ENCODE assay signal across 10 cellular contexts in the genomic region with DNA sequence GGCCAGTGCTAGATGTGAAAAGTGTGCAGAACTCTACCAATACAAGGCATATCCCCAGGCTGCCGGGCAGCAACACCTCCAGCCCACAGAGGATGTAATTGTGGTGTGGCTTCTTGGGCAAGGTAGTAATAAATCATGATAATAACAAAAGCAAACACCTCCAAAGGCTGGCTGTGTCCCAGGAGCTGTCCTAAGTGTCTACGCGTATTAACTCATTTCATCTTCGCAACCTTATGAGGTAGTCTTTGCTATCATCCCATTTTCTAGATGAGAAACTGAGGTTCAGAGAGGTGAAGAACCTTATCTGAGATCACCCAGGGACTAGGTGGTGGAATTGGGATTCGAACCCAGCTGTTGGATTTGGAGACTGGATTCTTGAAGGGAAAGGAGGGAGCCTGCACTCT. TPM values are rescaled to one million over a fixed set of nuclear protein-coding genes. Genes with fewer than 3 reads are reported as not detected.
DNase-seq lines count a peak whose midpoint lies in the region; ATAC-seq and TF ChIP-seq lines count a peak whose summit lies in the region.
"Had no signal": no experiment of that assay in that cellular context is flagged by ENCODE, and none has a peak within 500 bp of the region (broad histone marks: within the 10 kb centered on the region; RNA-seq: fewer than 3 reads in every experiment).

No MANE protein-coding gene starts in this region.

- peaks cover 23% of the 10 kb centered on the region for H3K4me1 Mint-ChIP-seq in activated T-cell treated with anti-CD3 and anti-CD28 coated beads, Interleukin-2, amount 50 U/mL, for 4 hours (ENCODE audit: low read depth)

- H3K23ac ChIP-seq in IMR-90 (ENCODE audit: low read depth, low read length) (0 out of 2 replicates have a peak overlapping the region, but pooled peaks have one; percentile 4), mesendoderm (ENCODE audit: low read length) (no peak overlapping the region)

- POLR2A ChIA-PET in IMR-90 (lab: Charles Lee; ENCODE audit: unreplicated experiment): interaction anchor here (0.6 kb wide), 1 partner anchor 100 kb away, joined by 7 read pairs; no protein-coding TSS in a partner anchor

- H3K27me3 Mint-ChIP-seq in activated T-cell treated with anti-CD3 and anti-CD28 coated beads, Interleukin-2, amount 50 U/mL, for 4 hours (ENCODE audit: low read depth): no peaks in the 10 kb centered on the region

- H2BK120ac ChIP-seq in IMR-90 (ENCODE audit: low read depth, low read length) (no peak overlapping the region), mesendoderm (ENCODE audit: low read depth, low read length) (no peak overlapping the region)

- H4K5ac ChIP-seq in IMR-90 (ENCODE audit: low read depth, low read length): no peak overlapping the region
- no peak overlapping the region for H4K5ac ChIP-seq in mesendoderm (ENCODE audit: low read length)

- no peak overlapping the region for H3K4ac ChIP-seq in IMR-90 (ENCODE audit: low read depth, low read length)
- H3K4ac ChIP-seq in mesendoderm (ENCODE audit: low read depth, low read length): no peak overlapping the region

- H3K36me3 Mint-ChIP-seq in activated T-cell treated with anti-CD3 and anti-CD28 coated beads, Interleukin-2, amount 50 U/mL, for 4 hours (ENCODE audit: insufficient read depth): peaks cover 5% of the 10 kb centered on the region

- H2AFZ ChIP-seq in IMR-90 (replicated peaks; ENCODE audit: low read length, poor library complexity): no peak overlapping the region

- H3K36me3 ChIP-seq in IMR-90 (ENCODE audit: control insufficient read depth, insufficient read depth, low read length) (peaks cover 16% of the 10 kb centered on the region), colonic mucosa (no peaks in the 10 kb centered on the region), lower lobe of right lung (peaks cover 44% of the 10 kb centered on the region), suprapubic skin (peaks cover 40% of the 10 kb centered on the region), mesendoderm (ENCODE audit: control insufficient read depth, insufficient read depth, low read length) (no peaks in the 10 kb centered on the region)

- no peak overlapping the region; the same call in 1 of the 2 replicates for H3K14ac ChIP-seq in IMR-90 (replicated peaks; ENCODE audit: low read depth, low read length)

- no peaks in the 10 kb centered on the region for H3K27me3 ChIP-seq in IMR-90 (ENCODE audit: control insufficient read depth, insufficient read depth, low read length)
- no peaks in the 10 kb centered on the region for H3K27me3 ChIP-seq in colonic mucosa
- no peaks in the 10 kb centered on the region for H3K27me3 ChIP-seq in lower lobe of right lung (ENCODE audit: low read depth)
- no peaks in the 10 kb centered on the region for H3K27me3 ChIP-seq in suprapubic skin
- H3K27me3 ChIP-seq in mesendoderm (ENCODE audit: insufficient read depth, low read length, poor library complexity): no peaks in the 10 kb centered on the region

- in situ Hi-C loops in IMR-90 (cut with MboI; ENCODE audit: low sequenced_read_pairs): no loop called here
- in situ Hi-C loops in GM13976 (cut with MboI; ENCODE audit: low sequenced_read_pairs, unreplicated experiment): no loop called here

- no peak overlapping the region for H2BK15ac ChIP-seq in IMR-90 (ENCODE audit: low read depth, low read length)
- no peak overlapping the region for H2BK15ac ChIP-seq in mesendoderm (replicated peaks; ENCODE audit: low read depth)

- H3K4me2 ChIP-seq in IMR-90 (ENCODE audit: low read depth, low read length) (no peak overlapping the region), mesendoderm (ENCODE audit: low read length) (no peak overlapping the region)

- no TSS peak for BruUV-seq in IMR-90 (replicated peaks; lab: Mats Ljungman, UMichigan)

- no peak overlapping the region for H3K4me3 Mint-ChIP-seq in activated T-cell treated with anti-CD3 and anti-CD28 coated beads, Interleukin-2, amount 50 U/mL, for 4 hours
- H3K4me3 Mint-ChIP-seq: CD8-positive, alpha-beta T cell had no signal

- intact Hi-C loops in IMR-90 (cut with micrococcal nuclease) (no loop called here), colonic mucosa (cut with DNase I) (no loop called here), lower lobe of right lung (cut with DNase I) (no loop called here)

- H3K9me3 ChIP-seq in IMR-90 (ENCODE audit: control insufficient read depth, insufficient read depth, low read length) (no peaks in the 10 kb centered on the region), colonic mucosa (no peaks in the 10 kb centered on the region), lower lobe of right lung (no peaks in the 10 kb centered on the region), suprapubic skin (no peaks in the 10 kb centered on the region)

- no peak overlapping the region for H2AK9ac ChIP-seq in IMR-90 (replicated peaks; ENCODE audit: low read depth, low read length, poor library complexity)

- H4K91ac ChIP-seq in IMR-90 (ENCODE audit: insufficient read depth, low read depth, low read length): no peak overlapping the region

- no peak for TF ChIP-seq RAD21 in IMR-90 (IDR thresholded peaks at IDR 0.05; ENCODE audit: low read length)

- H4K20me1 ChIP-seq in IMR-90 (ENCODE audit: insufficient read depth, low read length): peaks cover 7% of the 10 kb centered on the region

- H3K79me1 ChIP-seq in IMR-90 (ENCODE audit: low read depth in 1 of 2, low read length in 2 of 2): peaks cover 6 to 15% of the 10 kb centered on the region in 2 experiments; a peak in 3 of 4 replicates
- no peaks in the 10 kb centered on the region for H3K79me1 ChIP-seq in mesendoderm (ENCODE audit: low read length)

- dilution Hi-C loops in IMR-90 (cut with HindIII; ENCODE audit: low sequenced_read_pairs, unreplicated experiment): no loop called here

- WGBS in IMR-90 (ENCODE audit: extremely low coverage in 2 of 2, insufficient read length in 1 of 2), 2 experiments: 60% methylated on average over 1 of the region's 5 CpGs; no CpG with 5 or more reads in 1 of the 2 experiments
- WGBS in suprapubic skin: 61% methylated on average over 5 of the region's 5 CpGs
- WGBS in mesendoderm (ENCODE audit: extremely low coverage, insufficient coverage, low lambda C conversion rate): no CpG with 5 or more reads among the region's 5 CpGs

- no peaks in the 10 kb centered on the region for H3K9me3 Mint-ChIP-seq in activated T-cell treated with anti-CD3 and anti-CD28 coated beads, Interleukin-2, amount 50 U/mL, for 4 hours
- H3K9me3 Mint-ChIP-seq: CD8-positive, alpha-beta T cell had no signal

- H4K8ac ChIP-seq in IMR-90 (ENCODE audit: low read depth in 2 of 2, low read length in 2 of 2) (no peak overlapping the region), mesendoderm (ENCODE audit: low read depth, low read length) (no peak overlapping the region)

- 0 out of 2 replicates have a peak, but pooled peaks cover 6% of the 10 kb centered on the region for H3K9me1 ChIP-seq in IMR-90 (ENCODE audit: insufficient read depth, low read length)

- no peak for TF ChIP-seq EP300 in suprapubic skin (IDR thresholded peaks at IDR 0.05)

- H3K4me3 ChIP-seq in IMR-90 (ENCODE audit: insufficient read depth, low read depth, low read length) (no peak overlapping the region), colonic mucosa (no peak overlapping the region), lower lobe of right lung (no peak overlapping the region), suprapubic skin (no peak overlapping the region), mesendoderm (ENCODE audit: low read length) (no peak overlapping the region)

- H2BK5ac ChIP-seq in IMR-90 (ENCODE audit: low read depth, low read length, poor library complexity, severe bottlenecking) (no peak overlapping the region), mesendoderm (ENCODE audit: low read length) (no peak overlapping the region)

- ATAC-seq in IMR-90 (ENCODE audit: low read depth) (no peak), lower lobe of right lung (no peak)
- ATAC-seq in activated T-cell treated with anti-CD3 and anti-CD28 coated beads, Interleukin-2, amount 50 U/mL, for 4 hours: no peak
- ATAC-seq: CD8-positive, alpha-beta T cell had no signal

- H3K4me1 ChIP-seq in IMR-90 (ENCODE audit: control insufficient read depth, insufficient read depth, low read length) (peaks cover 18% of the 10 kb centered on the region), colonic mucosa (peaks cover 31% of the 10 kb centered on the region), lower lobe of right lung (peaks cover 34% of the 10 kb centered on the region), suprapubic skin (peaks cover 60% of the 10 kb centered on the region), mesendoderm (ENCODE audit: control insufficient read depth, low read depth, low read length) (peaks cover 11% of the 10 kb centered on the region)

- TF ChIP-seq POLR2A in IMR-90 (IDR thresholded peaks at IDR 0.05; ENCODE audit: low read depth, low read length) (no peak), suprapubic skin (IDR thresholded peaks at IDR 0.05) (no peak)

- H3K56ac ChIP-seq in IMR-90 (ENCODE audit: extremely low read depth, insufficient read depth, low read length) (no peak overlapping the region), mesendoderm (ENCODE audit: low read length) (no peak overlapping the region)

- TF ChIP-seq CTCF in IMR-90 (conservative IDR thresholded peaks at IDR 0.05; ENCODE audit: low read depth, low read length): no peak
- no peak for TF ChIP-seq CTCF in colonic mucosa (IDR thresholded peaks at IDR 0.05)
- no peak for TF ChIP-seq CTCF in lower lobe of right lung (IDR thresholded peaks at IDR 0.05)
- no peak for TF ChIP-seq CTCF in suprapubic skin (IDR thresholded peaks at IDR 0.05)
- TF ChIP-seq CTCF in GM13976 (IDR thresholded peaks at IDR 0.05; ENCODE audit: borderline replicate concordance, control extremely low read depth, extremely low read depth, insufficient read depth, missing control alignments): no peak

- no peak overlapping the region for H2BK20ac ChIP-seq in IMR-90 (ENCODE audit: low read depth, low read length)

- H2AK5ac ChIP-seq in IMR-90 (ENCODE audit: low read depth, low read length): peak overlapping the region; percentile 1; the same call in 1 of the 2 replicates
- no peak overlapping the region for H2AK5ac ChIP-seq in mesendoderm (ENCODE audit: low read length)

- H3K27ac ChIP-seq in IMR-90 (ENCODE audit: insufficient read depth, low read length) (no peak overlapping the region), colonic mucosa (peak overlapping the region; percentile 65), lower lobe of right lung (no peak overlapping the region), suprapubic skin (peak overlapping the region; percentile 65), mesendoderm (ENCODE audit: low read depth, low read length) (no peak overlapping the region)

- DNase-seq in IMR-90: no peak
- DNase-seq in colonic mucosa: peak; percentile 70
- DNase-seq in lower lobe of right lung: peak; percentile 9
- no peak for DNase-seq in suprapubic skin (ENCODE audit: low spot score in 2 of 2)
- DNase-seq in mesendoderm: no peak
- DNase-seq in GM13976 (ENCODE audit: low spot score): no peak
- DNase-seq in activated T-cell treated with anti-CD3 and anti-CD28 coated beads, Interleukin-2, amount 50 U/mL, for 4 hours: no peak
- DNase-seq: CD8-positive, alpha-beta T cell; MV-4-11; SHP77 treated with DMSO at 0.1 percent for 48 hours had no signal

- H3K79me2 ChIP-seq in mesendoderm (ENCODE audit: control insufficient read depth, insufficient read depth, low read length): no peaks in the 10 kb centered on the region

- CTCF ChIA-PET in IMR-90 (lab: Yijun Ruan, JAX): interaction anchor here (0.5 to 1.0 kb wide), 2 partner anchors 13 to 546 kb away, joined by 3 to 6 read pairs; no protein-coding TSS in a partner anchor

- H3K9ac ChIP-seq in IMR-90 (ENCODE audit: low read depth, low read length): no peak overlapping the region
- H3K9ac ChIP-seq in colonic mucosa (ENCODE audit: low read depth in 2 of 2, low read length in 2 of 2): peak overlapping the region in 1 of 2 donors; percentile 88
- no peak overlapping the region for H3K9ac ChIP-seq in mesendoderm (ENCODE audit: low read length)

- no peak overlapping the region for H3K18ac ChIP-seq in IMR-90 (ENCODE audit: low read depth, low read length)
- no peak overlapping the region for H3K18ac ChIP-seq in mesendoderm (ENCODE audit: low read length)

RNA-seq across cellular contexts. Expression of gene PDK2, which starts 5.3 kb away (rescaled TPM):
- 26.7 and 38.0 TPM in 2 replicates for total RNA-seq in IMR-90 (2012; rRNA removed)
- polyA plus RNA-seq in IMR-90 (2012; rRNA removed): 104 and 113 TPM in 2 replicates
- 45.0 and 131 TPM in 2 replicates for polyA plus RNA-seq in IMR-90 (2012; cell fraction: cytosol; rRNA removed)
- polyA plus RNA-seq in IMR-90 (2012; cell fraction: nucleus; rRNA removed; ENCODE audit: low replicate concordance): 71.2 and 130 TPM in 2 replicates
- 10 to 100 TPM; 48.8 to 56.4 TPM for total RNA-seq in colonic mucosa
- 35.7 TPM for total RNA-seq in lower lobe of right lung
- total RNA-seq in suprapubic skin: 100 to 1,000 TPM in 2 of 4 donors, 10 to 100 TPM in 2; 33.2 to 114 (median 69.6) TPM
- 10.1 TPM for polyA plus RNA-seq in mesendoderm (2013, experiment 1 of 2)
- 11.8 TPM for polyA plus RNA-seq in mesendoderm (2013, experiment 2 of 2)
- total RNA-seq in activated T-cell treated with anti-CD3 and anti-CD28 coated beads, Interleukin-2, amount 50 U/mL, for 4 hours: 10 to 100 TPM in 1 of 3 donors, 1 to 10 TPM in 2; 8.8 to 11.7 (median 9.2) TPM

RNA-seq across cellular contexts. Expression of gene SAMD14, which starts 29.5 kb away (rescaled TPM):
- total RNA-seq in IMR-90 (2012; rRNA removed) (1.4 TPM in 2 replicates), colonic mucosa (1 to 10 TPM in 1 of 2 donors, under 1 TPM in 1; 0.77 to 2.3 TPM), lower lobe of right lung (9.2 TPM), suprapubic skin (under 1 TPM in 1 of 4 donors, not detected in 3; 0.68 TPM)
- 6.2 and 6.7 TPM in 2 replicates for polyA plus RNA-seq in IMR-90 (2012; rRNA removed)
- polyA plus RNA-seq in IMR-90 (2012; cell fraction: cytosol; rRNA removed): 2.7 and 5.4 TPM in 2 replicates
- 20.9 and 34.4 TPM in 2 replicates for polyA plus RNA-seq in IMR-90 (2012; cell fraction: nucleus; rRNA removed; ENCODE audit: low replicate concordance)
- polyA plus RNA-seq in mesendoderm (2013, experiment 1 of 2): 1.2 TPM
- 1.1 TPM for polyA plus RNA-seq in mesendoderm (2013, experiment 2 of 2)
- total RNA-seq in activated T-cell treated with anti-CD3 and anti-CD28 coated beads, Interleukin-2, amount 50 U/mL, for 4 hours: under 1 TPM; 0.47 to 0.78 (median 0.52) TPM

RNA-seq across cellular contexts. Expression of gene ITGA3, which starts 44.6 kb away (rescaled TPM):
- total RNA-seq in IMR-90 (2012; rRNA removed): 78.0 and 80.0 TPM in 2 replicates
- polyA plus RNA-seq in IMR-90 (2012; rRNA removed): 202 and 213 TPM in 2 replicates
- 91.6 and 164 TPM in 2 replicates for polyA plus RNA-seq in IMR-90 (2012; cell fraction: cytosol; rRNA removed)
- polyA plus RNA-seq in IMR-90 (2012; cell fraction: nucleus; rRNA removed; ENCODE audit: low replicate concordance): 230 and 543 TPM in 2 replicates
- total RNA-seq in colonic mucosa: 100 to 1,000 TPM; 111 to 116 TPM
- total RNA-seq in lower lobe of right lung: 162 TPM
- total RNA-seq in suprapubic skin: 100 to 1,000 TPM in 3 of 4 donors, 10 to 100 TPM in 1; 85.9 to 229 (median 198) TPM
- polyA plus RNA-seq in mesendoderm (2013, experiment 1 of 2): 13.0 TPM
- polyA plus RNA-seq in mesendoderm (2013, experiment 2 of 2): 13.2 TPM
- 10 to 100 TPM in 1 of 3 donors, 1 to 10 TPM in 2; 9.2 to 10.2 (median 9.4) TPM for total RNA-seq in activated T-cell treated with anti-CD3 and anti-CD28 coated beads, Interleukin-2, amount 50 U/mL, for 4 hours

RNA-seq across cellular contexts. Expression of gene PPP1R9B, which starts 50.0 kb away (rescaled TPM):
- total RNA-seq in IMR-90 (2012; rRNA removed): 28.0 and 38.6 TPM in 2 replicates
- 23.0 and 25.8 TPM in 2 replicates for polyA plus RNA-seq in IMR-90 (2012; rRNA removed)
- polyA plus RNA-seq in IMR-90 (2012; cell fraction: cytosol; rRNA removed): 16.2 and 19.3 TPM in 2 replicates
- polyA plus RNA-seq in IMR-90 (2012; cell fraction: nucleus; rRNA removed; ENCODE audit: low replicate concordance): 42.2 and 55.1 TPM in 2 replicates
- total RNA-seq in colonic mucosa: 10 to 100 TPM; 36.6 to 43.2 TPM
- total RNA-seq in lower lobe of right lung: 92.6 TPM
- 10 to 100 TPM; 21.5 to 26.2 (median 23.7) TPM for total RNA-seq in suprapubic skin
- polyA plus RNA-seq in mesendoderm (2013, experiment 1 of 2): 2.9 TPM
- polyA plus RNA-seq in mesendoderm (2013, experiment 2 of 2): 2.9 TPM
- 10 to 100 TPM; 70.2 to 82.2 (median 76.6) TPM for total RNA-seq in activated T-cell treated with anti-CD3 and anti-CD28 coated beads, Interleukin-2, amount 50 U/mL, for 4 hours

Comparison
In these comparisons a context has a peak if more than half of its experiments do, and no peak if none do; other contexts are left out.
1. DNase-seq: peak in colonic mucosa (single experiment) and lower lobe of right lung (single experiment); none in IMR-90 (single experiment), suprapubic skin (0 of 2), mesendoderm (single experiment), GM13976 (single experiment) and activated T-cell treated with anti-CD3 and anti-CD28 coated beads, Interleukin-2, amount 50 U/mL, for 4 hours (single experiment).
2. H3K27ac ChIP-seq: peak in colonic mucosa (single experiment) and suprapubic skin (single experiment); none in IMR-90 (single experiment), lower lobe of right lung (single experiment) and mesendoderm (single experiment).